ENCODE assay signal across 12 cellular contexts in the genomic region with DNA sequence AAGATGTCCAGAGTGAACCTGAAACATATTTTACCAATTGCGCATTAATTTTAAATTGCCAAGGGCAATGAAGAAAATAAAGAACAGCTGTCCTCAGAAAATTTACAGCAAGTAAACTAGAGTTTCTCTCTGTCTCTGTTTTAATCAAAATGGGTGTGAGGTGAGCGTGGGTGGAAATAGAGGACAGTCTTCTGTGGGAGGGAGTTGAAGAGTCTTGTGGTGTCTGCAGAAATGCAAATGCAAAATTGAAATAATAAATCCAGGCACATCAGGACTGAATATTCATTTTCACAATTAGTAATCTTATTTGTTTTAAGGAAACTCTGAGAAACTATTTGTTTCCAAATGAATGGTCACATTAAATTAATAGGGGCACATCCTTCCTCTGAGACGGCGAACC.
"Had no signal": no experiment of that assay in that cellular context is flagged by ENCODE, and none has a peak within 500 bp of the region (broad histone marks: within the 10 kb centered on the region; RNA-seq: fewer than 3 reads in every experiment).

No MANE protein-coding gene starts in this region.

- ATAC-seq: activated T-cell treated with anti-CD3 and anti-CD28 coated beads, Interleukin-2, amount 50 U/mL, for 72 hours; stimulated activated naive B cell treated with anti-CD40 and anti-IgM and Interleukin-4, amounts not matched to agents 10 μg/mL and 1 μg/mL and 100 μg/mL, for 72 hours had no signal

- DNase-seq: activated CD4-positive, alpha-beta memory T cell treated with anti-CD3 and anti-CD28 coated beads for 36 hours; activated CD4-positive, alpha-beta T cell treated with anti-CD3 and anti-CD28 coated beads for 1 hour; activated naive CD8-positive, alpha-beta T cell treated with anti-CD3 and anti-CD28 coated beads, Interleukin-2, amount 10 ng/mL, durations not matched to agents 7 days and 5 days; activated T-cell treated with anti-CD3 and anti-CD28 coated beads, Interleukin-2, amount 50 U/mL, for 72 hours; anterior cingulate cortex; cerebellar nuclear complex; dermis blood vessel endothelial cell; kidney glomerular epithelial cell; ovary; sigmoid colon; stimulated activated CD4-positive, alpha-beta T cell treated with anti-CD3 and anti-CD28 coated beads, Interleukin-2, amount 100 ng/mL, for 24 hours; stimulated activated naive B cell treated with anti-CD40 and anti-IgM and Interleukin-4, amounts not matched to agents 10 μg/mL and 1 μg/mL and 100 μg/mL, for 72 hours had no signal
